In genomic region chr4:146675171-146675570, GRCh38 we compare ENCODE assay signal across 2 cellular contexts.
TF ChIP-seq lines count a peak whose summit lies in the region.

No MANE protein-coding gene starts in this region.

TF ChIP-seq in HepG2, 621 proteins besides CTCF, POLR2A, EP300 and RAD21:
- peak; percentile 59; the same call in 1 of the 2 replicates for TF ChIP-seq CEBPB (IDR thresholded peaks at IDR 0.05; ENCODE audit: borderline replicate concordance, low read depth, low read length)
- TF ChIP-seq ZNF101 (CRISPR knock-in tag; IDR thresholded peaks at IDR 0.05; ENCODE audit: borderline replicate concordance, low read depth), result no peak

TF ChIP-seq in H1, 55 proteins besides CTCF, POLR2A, EP300 and RAD21:
- TF ChIP-seq EGR1 (IDR thresholded peaks at IDR 0.05; ENCODE audit: borderline replicate concordance, low read depth, low read length) (no peak), CEBPB (IDR thresholded peaks at IDR 0.05; ENCODE audit: low read depth, low read length) (peak; percentile 11; the same call in 1 of the 2 replicates)
